ENCODE assay signal across 22 cellular contexts in the genomic region with DNA sequence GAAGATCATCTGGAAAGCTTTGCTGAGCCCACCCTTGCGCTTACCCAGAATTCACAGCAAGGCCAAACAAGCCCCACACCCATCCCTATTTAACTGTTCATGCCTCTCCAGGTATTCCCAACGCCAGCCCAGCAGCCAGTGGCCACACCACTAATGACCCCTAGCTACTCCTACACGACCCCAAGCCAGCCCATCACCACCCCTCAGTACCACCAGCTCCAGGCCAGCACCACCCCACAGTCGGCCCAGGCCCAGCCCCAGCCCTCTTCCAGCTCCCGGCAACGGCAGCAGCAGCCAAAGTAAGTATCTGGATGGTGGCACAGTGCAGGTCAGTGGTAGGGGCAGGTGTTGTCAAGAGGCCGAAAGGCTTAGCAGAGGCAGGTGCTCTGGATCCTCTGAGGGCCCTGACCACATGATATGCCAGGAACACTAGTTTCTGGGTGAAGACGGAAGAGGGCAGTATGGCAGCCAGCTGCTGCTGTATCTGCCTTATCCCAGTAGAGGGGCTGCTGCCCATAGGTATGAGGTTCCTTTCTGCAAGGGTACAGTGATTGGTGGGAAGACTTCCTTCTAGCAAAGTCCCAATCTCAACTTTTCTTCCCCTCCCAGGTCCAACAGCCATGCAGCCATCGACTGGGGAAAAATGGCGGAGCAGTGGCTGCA. TPM values are rescaled to one million over a fixed set of nuclear protein-coding genes. Genes with fewer than 3 reads are reported as not detected.
DNase-seq lines count a peak whose midpoint lies in the region; ATAC-seq and TF ChIP-seq lines count a peak whose summit lies in the region.
"Had no signal": no experiment of that assay in that cellular context is flagged by ENCODE, and none has a peak within 500 bp of the region (broad histone marks: within the 10 kb centered on the region; RNA-seq: fewer than 3 reads in every experiment).

No MANE protein-coding gene starts in this region.

- no peaks in the 10 kb centered on the region for H3K9me3 Mint-ChIP-seq in activated T-cell treated with anti-CD3 and anti-CD28 coated beads, Interleukin-2, amount 50 U/mL, for 24 hours
- H3K9me3 Mint-ChIP-seq in activated T-cell treated with anti-CD3 and anti-CD28 coated beads, Interleukin-2, amount 50 U/mL, for 72 hours = no peaks in the 10 kb centered on the region

- no peak for DNase-seq in activated T-cell treated with anti-CD3 and anti-CD28 coated beads, Interleukin-2, amount 50 U/mL, for 24 hours
- no peak for DNase-seq in activated T-cell treated with anti-CD3 and anti-CD28 coated beads, Interleukin-2, amount 50 U/mL, for 72 hours
- peak; percentile 77 for DNase-seq in osteoblast (ENCODE audit: insufficient read length, low spot score, missing footprints)
- no peak for DNase-seq in HuH-7 (ENCODE audit: low spot score)
- DNase-seq: activated CD4-positive, CD25-positive, alpha-beta regulatory T cell; DMS153; IMR-90; left ventricle myocardium inferior; MM.1S; NCI-H1694 treated with DMSO at 0.1 percent for 48 hours; NCI-H446 treated with DMSO at 0.1 percent for 48 hours; stimulated activated CD4-positive, alpha-beta T cell treated with anti-CD3 and anti-CD28 coated beads, Interleukin-15, amount 100 ng/mL, for 24 hours; stimulated activated naive CD4-positive, alpha-beta T cell; T-helper 2 cell; trophoblast cell had no signal

- peak overlapping the region; percentile 74 for H3K27ac ChIP-seq in VCaP
- no peak overlapping the region for H3K27ac ChIP-seq in osteoblast (ENCODE audit: low read depth, low read length)
- H3K27ac ChIP-seq: ascending aorta, coronary artery, gastroesophageal sphincter, left ventricle myocardium inferior, SJSA1 had no signal

- no peak overlapping the region for H2AFZ ChIP-seq in osteoblast (ENCODE audit: low read length)

- no peak overlapping the region for H3K4me3 Mint-ChIP-seq in activated T-cell treated with anti-CD3 and anti-CD28 coated beads, Interleukin-2, amount 50 U/mL, for 24 hours
- H3K4me3 Mint-ChIP-seq in activated T-cell treated with anti-CD3 and anti-CD28 coated beads, Interleukin-2, amount 50 U/mL, for 72 hours = no peak overlapping the region

- no peaks in the 10 kb centered on the region for H3K4me1 ChIP-seq in osteoblast (ENCODE audit: insufficient read depth, low read length)
- H3K4me1 ChIP-seq: ascending aorta, gastroesophageal sphincter, left ventricle myocardium inferior, SJSA1 had no signal

- no peaks in the 10 kb centered on the region for H3K27me3 ChIP-seq in osteoblast (ENCODE audit: insufficient read depth, low read length)
- H3K27me3 ChIP-seq: ascending aorta, gastroesophageal sphincter, SJSA1 had no signal

- ATAC-seq in activated T-cell treated with anti-CD3 and anti-CD28 coated beads, Interleukin-2, amount 50 U/mL, for 72 hours (replicated peaks in 1 of 2) = no peak
- ATAC-seq in GM21390 (IDR thresholded peaks at IDR 0.05; ENCODE audit: unreplicated experiment) = no peak
- ATAC-seq: gastroesophageal sphincter had no signal

- H3K27me3 Mint-ChIP-seq in activated T-cell treated with anti-CD3 and anti-CD28 coated beads, Interleukin-2, amount 50 U/mL, for 24 hours = no peaks in the 10 kb centered on the region
- no peaks in the 10 kb centered on the region for H3K27me3 Mint-ChIP-seq in activated T-cell treated with anti-CD3 and anti-CD28 coated beads, Interleukin-2, amount 50 U/mL, for 72 hours (ENCODE audit: low read depth)

- no peaks in the 10 kb centered on the region for H3K79me2 ChIP-seq in osteoblast (ENCODE audit: insufficient read depth, low read length)

- H4K20me1 ChIP-seq in osteoblast (ENCODE audit: insufficient read depth, low read length) = peaks cover 6% of the 10 kb centered on the region

- H3K36me3 Mint-ChIP-seq in activated T-cell treated with anti-CD3 and anti-CD28 coated beads, Interleukin-2, amount 50 U/mL, for 24 hours (ENCODE audit: low read depth) = peaks cover 98% of the 10 kb centered on the region
- H3K36me3 Mint-ChIP-seq in activated T-cell treated with anti-CD3 and anti-CD28 coated beads, Interleukin-2, amount 50 U/mL, for 72 hours (ENCODE audit: insufficient read depth in 2 of 2) = peaks cover 4 to 32% of the 10 kb centered on the region in 2 donors

- H3K4me2 ChIP-seq in osteoblast (ENCODE audit: insufficient read depth, low read length) = no peak overlapping the region

- H3K36me3 ChIP-seq in osteoblast (ENCODE audit: insufficient read depth, low read length) = peaks cover 76% of the 10 kb centered on the region

- no peaks in the 10 kb centered on the region for H3K9me3 ChIP-seq in osteoblast (ENCODE audit: low read depth, low read length)
- H3K9me3 ChIP-seq: ascending aorta, gastroesophageal sphincter, left ventricle myocardium inferior, SJSA1 had no signal

- H3K4me3 ChIP-seq in osteoblast (ENCODE audit: insufficient read depth, low read length) = no peak overlapping the region
- H3K4me3 ChIP-seq: ascending aorta, coronary artery, gastroesophageal sphincter, left ventricle myocardium inferior, SJSA1 had no signal

- TF ChIP-seq CTCF in VCaP (conservative IDR thresholded peaks at IDR 0.05) (no peak), osteoblast (IDR thresholded peaks at IDR 0.05; ENCODE audit: extremely low read depth, low read depth, low read length) (no peak)

- peaks cover 10% of the 10 kb centered on the region for H3K4me1 Mint-ChIP-seq in activated T-cell treated with anti-CD3 and anti-CD28 coated beads, Interleukin-2, amount 50 U/mL, for 24 hours (ENCODE audit: low read depth)
- H3K4me1 Mint-ChIP-seq in activated T-cell treated with anti-CD3 and anti-CD28 coated beads, Interleukin-2, amount 50 U/mL, for 72 hours (ENCODE audit: low read depth) = no peaks in the 10 kb centered on the region

- peak overlapping the region; percentile 55 for H3K27ac Mint-ChIP-seq in activated T-cell treated with anti-CD3 and anti-CD28 coated beads, Interleukin-2, amount 50 U/mL, for 24 hours
- H3K27ac Mint-ChIP-seq in activated T-cell treated with anti-CD3 and anti-CD28 coated beads, Interleukin-2, amount 50 U/mL, for 72 hours = no peak overlapping the region

RNA-seq across cellular contexts. Expression of a gene that starts 10.7 kb away (rescaled TPM):
- 1 to 10 TPM; 8.0 to 9.6 TPM for total RNA-seq in activated T-cell treated with anti-CD3 and anti-CD28 coated beads, Interleukin-2, amount 50 U/mL, for 72 hours
- total RNA-seq in osteoblast = 0.36 and 0.88 TPM in 2 replicates

RNA-seq across cellular contexts. Expression of a gene that starts 16.7 kb away (rescaled TPM):
- total RNA-seq in activated T-cell treated with anti-CD3 and anti-CD28 coated beads, Interleukin-2, amount 50 U/mL, for 72 hours = 10 to 100 TPM; 10.4 to 17.3 TPM
- 176 and 186 TPM in 2 replicates for total RNA-seq in osteoblast

RNA-seq across cellular contexts. Expression of a gene that starts 18.8 kb away (rescaled TPM):
- 1,000 to 10,000 TPM; 2,006 to 2,174 TPM for total RNA-seq in activated T-cell treated with anti-CD3 and anti-CD28 coated beads, Interleukin-2, amount 50 U/mL, for 72 hours
- 428 and 494 TPM in 2 replicates for total RNA-seq in osteoblast

RNA-seq across cellular contexts. Expression of a gene that starts 25.1 kb away (rescaled TPM):
- total RNA-seq in activated T-cell treated with anti-CD3 and anti-CD28 coated beads, Interleukin-2, amount 50 U/mL, for 72 hours = 1 to 10 TPM; 5.2 to 9.0 TPM
- total RNA-seq in osteoblast = 3.2 and 4.0 TPM in 2 replicates
- total RNA-seq: ascending aorta, mononuclear cell had no signal

RNA-seq across cellular contexts. Expression of a gene that starts 27.6 kb away (rescaled TPM):
- 10 to 100 TPM in 1 of 2 donors, 1 to 10 TPM in 1; 6.9 to 10.9 TPM for total RNA-seq in activated T-cell treated with anti-CD3 and anti-CD28 coated beads, Interleukin-2, amount 50 U/mL, for 72 hours
- total RNA-seq in osteoblast = 6.2 and 7.2 TPM in 2 replicates
